17 cellular contexts compared by ENCODE assay signal in genomic region chr11:46002146-46002545, GRCh38.
A peak's percentile ranks its signal among the peaks of the same experiment; 100 is the strongest.
DNase-seq lines count a peak whose midpoint lies in the region; ATAC-seq and TF ChIP-seq lines count a peak whose summit lies in the region.
"Had no signal": no experiment of that assay in that cellular context is flagged by ENCODE, and none has a peak within 500 bp of the region (broad histone marks: within the 10 kb centered on the region; RNA-seq: fewer than 3 reads in every experiment).

No MANE protein-coding gene starts in this region.

- H3K4me1 ChIP-seq in H9 (ENCODE audit: insufficient read depth, low read length): peaks cover 2% of the 10 kb centered on the region; the same call in 1 of the 2 replicates
- peaks cover 12% of the 10 kb centered on the region for H3K4me1 ChIP-seq in fibroblast of lung (ENCODE audit: control insufficient read depth, extremely low read depth, insufficient read depth, low read length)
- peaks cover 21 to 35% of the 10 kb centered on the region in 2 donors for H3K4me1 ChIP-seq in thoracic aorta (ENCODE audit: control insufficient read depth in 1 of 2, low read depth in 2 of 2)
- no peaks in the 10 kb centered on the region for H3K4me1 ChIP-seq in OCI-LY7 (ENCODE audit: insufficient read depth, low read length, poor library complexity, severe bottlenecking)

- no peak overlapping the region for H3K4me3 ChIP-seq in fibroblast of lung (replicated peaks in 1 of 4; ENCODE audit: control extremely low read depth in 1 of 4, insufficient read depth in 1 of 4, low read depth in 3 of 4, low read length in 4 of 4)
- no peak overlapping the region for H3K4me3 ChIP-seq in thoracic aorta
- no peak overlapping the region for H3K4me3 ChIP-seq in OCI-LY7 (ENCODE audit: low read depth, low read length, poor library complexity, severe bottlenecking)
- H3K4me3 ChIP-seq: BLaER1, MG63, PC-9 had no signal

- H2BK20ac ChIP-seq in H9 (ENCODE audit: low read depth, low read length, poor library complexity, severe bottlenecking): no peak overlapping the region

- POLR2A ChIA-PET in OCI-LY7 (lab: Charles Lee): interaction anchor here (0.7 to 1.3 kb wide), 3 partner anchors 157 to 237 kb away, joined by 3 read pairs; no protein-coding TSS in a partner anchor

- H3T11ph ChIP-seq in H9 (ENCODE audit: low read length): no peak overlapping the region

- H3K9me3 Mint-ChIP-seq in H9: no peaks in the 10 kb centered on the region

- no peak overlapping the region for H2AK5ac ChIP-seq in H9 (ENCODE audit: insufficient read length, low read length)

- CTCF ChIA-PET in OCI-LY7 (lab: Charles Lee; ENCODE audit: unreplicated experiment): no interaction called here

- no peak overlapping the region for H3K4ac ChIP-seq in H9 (ENCODE audit: low read depth, low read length)

- H3K36me3 Mint-ChIP-seq in H9 (ENCODE audit: insufficient read depth in 1 of 3, low read depth in 3 of 3): no peaks in the 10 kb centered on the region

- H3K4me3 Mint-ChIP-seq in H9: no peak overlapping the region; a peak in 1 of 5 replicates

- no TSS peak for BruUV-seq in OCI-LY7 (replicated peaks; lab: Mats Ljungman, UMichigan)

- H2BK12ac ChIP-seq in H9 (ENCODE audit: insufficient read length, low read depth, low read length): no peak overlapping the region

- H3K79me1 ChIP-seq in H9 (ENCODE audit: insufficient read depth, low read depth, low read length, poor library complexity, severe bottlenecking): no peaks in the 10 kb centered on the region

- H3K9ac ChIP-seq in H9 (ENCODE audit: extremely low read depth, insufficient read length, low read length) (no peak overlapping the region), fibroblast of lung (ENCODE audit: insufficient read depth, low read length) (no peak overlapping the region)
- H3K9ac ChIP-seq: BLaER1, KMS-11 had no signal

- no peak overlapping the region for H3K14ac ChIP-seq in H9 (ENCODE audit: insufficient read depth, low read length)

- peaks cover 66 to 77% of the 10 kb centered on the region in 2 experiments for H3K4me1 Mint-ChIP-seq in H9

- H2AFZ ChIP-seq in H9 (ENCODE audit: low read length) (no peak overlapping the region), fibroblast of lung (ENCODE audit: low read length) (no peak overlapping the region), OCI-LY7 (ENCODE audit: low read length) (no peak overlapping the region)
- H2AFZ ChIP-seq: PC-9 had no signal

- H3K27ac Mint-ChIP-seq in H9: peak overlapping the region; percentile 87 to 98 (median 97)

- H4K8ac ChIP-seq in H9 (replicated peaks; ENCODE audit: insufficient read length, low read depth, low read length): no peak overlapping the region

- H3K27me3 Mint-ChIP-seq in H9 (ENCODE audit: low read depth): no peaks in the 10 kb centered on the region

- no peak for TF ChIP-seq CTCF in H9 (conservative IDR thresholded peaks at IDR 0.05)
- TF ChIP-seq CTCF in fibroblast of lung (conservative IDR thresholded peaks at IDR 0.05 in 1 of 2, IDR thresholded peaks at IDR 0.05 in 1 of 2; ENCODE audit: low read depth in 1 of 2, low read length in 2 of 2): no peak
- no peak for TF ChIP-seq CTCF in thoracic aorta (IDR thresholded peaks at IDR 0.05)
- TF ChIP-seq CTCF in OCI-LY7 (conservative IDR thresholded peaks at IDR 0.05; ENCODE audit: low read length): no peak

- H3K56ac ChIP-seq in H9 (ENCODE audit: insufficient read length, low read depth, low read length): no peak overlapping the region

- no peaks in the 10 kb centered on the region for H3K23me2 ChIP-seq in H9 (ENCODE audit: insufficient read length, low read depth, low read length, poor library complexity, severe bottlenecking)

- no peak overlapping the region for H2BK15ac ChIP-seq in H9 (ENCODE audit: low read depth, low read length)

- no peak for DNase-seq in H9
- DNase-seq in fibroblast of lung (ENCODE audit: low read depth in 2 of 2): no peak
- no peak for DNase-seq in thoracic aorta (ENCODE audit: low spot score)
- no peak for DNase-seq in OCI-LY7 (ENCODE audit: low spot score)
- DNase-seq in Right ventricle myocardium superior: no peak
- DNase-seq: DMS 273 treated with DMSO at 0.1 percent for 48 hours, MG63, NCI-H1105, NCI-H1694 treated with DMSO at 0.1 percent for 48 hours, NCI-H446, PC-9 had no signal

- no peak overlapping the region for H4K5ac ChIP-seq in H9 (ENCODE audit: insufficient read length, low read depth, low read length)

- H3K36me3 ChIP-seq in fibroblast of lung (ENCODE audit: control insufficient read depth, insufficient read depth, low read length): no peaks in the 10 kb centered on the region
- no peaks in the 10 kb centered on the region for H3K36me3 ChIP-seq in thoracic aorta
- no peaks in the 10 kb centered on the region for H3K36me3 ChIP-seq in OCI-LY7 (ENCODE audit: insufficient read depth, low read length)
- H3K36me3 ChIP-seq: BLaER1, MG63 had no signal

- no peak overlapping the region for H2BK5ac ChIP-seq in H9 (ENCODE audit: insufficient read length, low read length)

- H4K20me1 ChIP-seq in H9 (ENCODE audit: control insufficient read depth, insufficient read depth, insufficient read length): no peaks in the 10 kb centered on the region
- no peaks in the 10 kb centered on the region for H4K20me1 ChIP-seq in fibroblast of lung (ENCODE audit: control insufficient read depth, extremely low read depth, insufficient read depth, low read length)
- H4K20me1 ChIP-seq in OCI-LY7 (ENCODE audit: insufficient read depth, low read length): no peaks in the 10 kb centered on the region; the same call in 1 of the 2 replicates

- TF ChIP-seq POLR2A in GM18505 (IDR thresholded peaks at IDR 0.05; ENCODE audit: borderline replicate concordance, extremely low read depth, insufficient read depth, insufficient read length): no peak

- H3K79me2 ChIP-seq in H9 (ENCODE audit: insufficient read depth, low read length) (peaks cover 2% of the 10 kb centered on the region; the same call in 1 of the 2 replicates), fibroblast of lung (ENCODE audit: control insufficient read depth, insufficient read depth, low read length) (no peaks in the 10 kb centered on the region), OCI-LY7 (ENCODE audit: insufficient read depth, low read depth, low read length) (no peaks in the 10 kb centered on the region)

- intact Hi-C loops in OCI-LY7 (cut with micrococcal nuclease; ENCODE audit: unreplicated experiment) (no loop called here), Right ventricle myocardium superior (cut with DNase I) (loop anchor here (10.0 kb wide), 1 partner anchor 157 kb away; the partner anchor contains the start of gene CRY2)

- H3K27me3 ChIP-seq in H9 (ENCODE audit: insufficient read depth, low read length) (no peaks in the 10 kb centered on the region), fibroblast of lung (ENCODE audit: control insufficient read depth, insufficient read depth, low read length) (no peaks in the 10 kb centered on the region), thoracic aorta (replicated peaks; ENCODE audit: insufficient read depth) (no peaks in the 10 kb centered on the region)
- H3K27me3 ChIP-seq: BLaER1, MG63 had no signal

- H4K91ac ChIP-seq in H9 (ENCODE audit: insufficient read length, low read depth, low read length): no peak overlapping the region

- H2BK120ac ChIP-seq in H9 (ENCODE audit: low read depth, low read length, poor library complexity, severe bottlenecking): no peak overlapping the region

- H3K9me3 ChIP-seq in H9 (ENCODE audit: control insufficient read depth, low read depth, low read length): no peaks in the 10 kb centered on the region
- H3K9me3 ChIP-seq in fibroblast of lung (ENCODE audit: control insufficient read depth, insufficient read depth, low read depth, low read length): no peaks in the 10 kb centered on the region
- H3K9me3 ChIP-seq in thoracic aorta: no peaks in the 10 kb centered on the region
- no peaks in the 10 kb centered on the region for H3K9me3 ChIP-seq in OCI-LY7 (ENCODE audit: low read length)
- H3K9me3 ChIP-seq: BLaER1, MG63 had no signal

- no peak overlapping the region for H3K18ac ChIP-seq in H9 (ENCODE audit: insufficient read length, low read depth, low read length)

- H3K27ac ChIP-seq in H9 (ENCODE audit: insufficient read length, low read depth, low read length) (peak overlapping the region; percentile 89), fibroblast of lung (ENCODE audit: insufficient read depth, low read length) (peak overlapping the region; percentile 16), thoracic aorta (peak overlapping the region; percentile 62 to 74), OCI-LY7 (ENCODE audit: low read depth, low read length, poor library complexity, severe bottlenecking) (no peak overlapping the region)
- H3K27ac ChIP-seq: BLaER1, HL-60, KMS-11, PC-9 had no signal

- H3K4me2 ChIP-seq in H9 (ENCODE audit: insufficient read depth, insufficient read length, low read length): no peak overlapping the region
- no peak overlapping the region for H3K4me2 ChIP-seq in fibroblast of lung (ENCODE audit: extremely low read depth, insufficient read depth, low read length)
- no peak overlapping the region for H3K4me2 ChIP-seq in OCI-LY7 (ENCODE audit: low read length)
- H3K4me2 ChIP-seq: BLaER1, KMS-11, PC-9 had no signal

- no peak overlapping the region for H3K23ac ChIP-seq in H9 (ENCODE audit: insufficient read length, low read depth, low read length)

- ATAC-seq in SK-N-SH treated with all-trans-retinoic acid at 6 μM for 48 hours (no peak), thoracic aorta (ENCODE audit: insufficient number of reproducible peaks, low FRiP score, low read depth) (peak; percentile 45), Right ventricle myocardium superior (ENCODE audit: poor library complexity) (no peak), GM18505 (IDR thresholded peaks at IDR 0.05; ENCODE audit: unreplicated experiment) (no peak)
- ATAC-seq: HCT116 had no signal

- no peaks in the 10 kb centered on the region for H3K9me2 ChIP-seq in OCI-LY7 (ENCODE audit: insufficient read depth, low read length)

TF ChIP-seq in SK-N-SH treated with all-trans-retinoic acid at 6 μM for 48 hours, 23 proteins besides CTCF, POLR2A, EP300 and RAD21:
- TF ChIP-seq TCF4 (CRISPR knock-in tag; IDR thresholded peaks at IDR 0.05; ENCODE audit: borderline replicate concordance) (no peak), ISL1 (CRISPR knock-in tag; IDR thresholded peaks at IDR 0.05) (peak; percentile 62)
